ENCODE assay signal across 8 cellular contexts in the genomic region with DNA sequence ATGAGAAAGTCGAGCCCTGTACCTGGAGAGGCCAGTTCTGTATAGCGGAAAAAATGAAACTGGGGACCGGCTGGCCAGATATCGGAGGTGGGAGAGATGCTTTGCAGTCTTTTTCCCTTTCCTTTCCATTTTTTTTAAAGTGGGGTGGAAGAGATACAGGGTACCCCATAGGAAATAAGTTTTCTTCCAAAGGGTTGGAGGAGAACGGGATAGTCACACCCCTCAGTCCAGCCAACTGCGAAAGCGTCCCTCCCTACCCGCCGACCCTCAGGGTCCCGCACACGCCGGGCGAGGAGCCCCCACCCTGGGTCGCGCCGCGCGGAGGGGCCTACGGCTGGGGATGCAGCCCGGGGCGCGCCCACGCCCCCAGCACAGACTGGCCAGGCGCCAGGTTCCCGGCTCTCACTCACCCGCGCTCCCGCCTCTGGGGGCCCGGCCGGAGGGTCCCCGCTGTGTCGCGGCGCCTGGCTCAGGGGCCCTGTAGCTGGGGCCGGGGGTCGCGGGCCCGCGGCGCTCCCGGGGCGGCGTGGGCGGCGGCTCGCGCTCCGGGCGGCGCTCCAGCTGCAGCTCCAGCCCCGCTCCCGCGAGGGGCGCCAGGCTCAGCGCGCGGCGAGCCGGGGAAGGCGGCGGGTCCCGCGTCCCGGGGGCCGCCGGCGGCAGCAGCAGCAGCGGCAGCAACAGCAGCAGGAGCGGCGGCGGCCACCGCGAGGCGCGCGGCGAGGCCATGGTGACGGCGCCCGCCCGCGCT. TPM values are rescaled to one million over a fixed set of nuclear protein-coding genes. Genes with fewer than 3 reads are reported as not detected.
A peak's percentile ranks its signal among the peaks of the same experiment; 100 is the strongest.
DNase-seq lines count a peak whose midpoint lies in the region; ATAC-seq, FAIRE-seq and TF ChIP-seq lines count a peak whose summit lies in the region.

No MANE protein-coding gene starts in this region.

- H4K20me1 ChIP-seq in BLaER1, result peaks cover 27% of the 10 kb centered on the region

- peak overlapping the region; percentile 83 for H3K4me3 ChIP-seq in BLaER1
- peak overlapping the region; percentile 91 for H3K4me3 ChIP-seq in fibroblast of pulmonary artery (replicated peaks; ENCODE audit: low read depth, low read length)
- peak overlapping the region; percentile 38 to 67 (median 52) for H3K4me3 ChIP-seq in pancreas

- TF ChIP-seq CTCF in fibroblast of pulmonary artery (IDR thresholded peaks at IDR 0.05; ENCODE audit: low read length, missing control alignments) (no peak), pancreas (IDR thresholded peaks at IDR 0.05) (no peak)

- 2% methylated on average over 49 to 82 of the region's 82 CpGs for WGBS in pancreas, 2 donors

- H3K36me3 ChIP-seq in BLaER1 (no peaks in the 10 kb centered on the region), pancreas (no peaks in the 10 kb centered on the region)

- H3K27me3 ChIP-seq in BLaER1 (no peaks in the 10 kb centered on the region), pancreas (no peaks in the 10 kb centered on the region)

- H3K4me1 ChIP-seq in BLaER1 (peaks cover 50% of the 10 kb centered on the region), pancreas (peaks cover 0 to 12% (median 4%) of the 10 kb centered on the region in 3 donors)

- H3K4me2 ChIP-seq in BLaER1, result peak overlapping the region; percentile 92

- intact Hi-C loops in pancreas (cut with DNase I), result no loop called here

- H3K9me3 ChIP-seq in BLaER1 (no peaks in the 10 kb centered on the region), pancreas (no peaks in the 10 kb centered on the region)

- H3K9ac ChIP-seq in BLaER1, result peak overlapping the region; percentile 80

- ATAC-seq in GM19351 (IDR thresholded peaks at IDR 0.05; ENCODE audit: unreplicated experiment), result peak; percentile 21
- peak; percentile 13 for ATAC-seq in HG03457 (IDR thresholded peaks at IDR 0.05; ENCODE audit: unreplicated experiment)
- ATAC-seq in pancreas, result no peak
- ATAC-seq in HG03378 (IDR thresholded peaks at IDR 0.05; ENCODE audit: unreplicated experiment), result no peak

- FAIRE-seq in pancreas (lab: Jason Lieb, UNC) (no peak), RCC 7860 (lab: Jason Lieb, UNC) (no peak)

- peak; percentile 71 for DNase-seq in activated CD8-positive, alpha-beta memory T cell treated with anti-CD3 and anti-CD28 coated beads for 24 hours
- DNase-seq in fibroblast of pulmonary artery (ENCODE audit: low read depth) (no peak), pancreas (peak in 4 of 6 donors; percentile 29 to 75 (median 68)), RCC 7860 (ENCODE audit: low spot score) (no peak)

- H3K27ac ChIP-seq in BLaER1 (peak overlapping the region; percentile 70), pancreas (peak overlapping the region; percentile 51 to 76 (median 58))

RNA-seq across cellular contexts. Expression of gene HEG1, which starts 0.5 kb away (rescaled TPM):
- total RNA-seq in pancreas, result 10 to 100 TPM; 19.7 to 36.6 (median 22.2) TPM
- polyA plus RNA-seq in pancreas, result 10 to 100 TPM in 1 of 2 donors, 1 to 10 TPM in 1; 9.6 to 11.3 TPM

Comparison
In these comparisons a context has a peak if more than half of its experiments do, and no peak if none do; other contexts are left out.
1. ATAC-seq: peak in GM19351 (single experiment) and HG03457 (single experiment); none in pancreas (0 of 4) and HG03378 (single experiment).
2. DNase-seq: peak in activated CD8-positive, alpha-beta memory T cell treated with anti-CD3 and anti-CD28 coated beads for 24 hours (single experiment) and pancreas (4 of 6); none in fibroblast of pulmonary artery (single experiment) and RCC 7860 (single experiment).
3. Peak in every context shown above with its lines, with median percentiles within 50 percentile points of each other: H3K4me3 ChIP-seq.